8 cellular contexts compared by ENCODE assay signal in genomic region chr1:219324629-219325367, GRCh38.
DNase-seq lines count a peak whose midpoint lies in the region; ATAC-seq and TF ChIP-seq lines count a peak whose summit lies in the region.

No MANE protein-coding gene starts in this region.

- H3K4me1 ChIP-seq in left lung (peaks cover 0 to 4% of the 10 kb centered on the region in 2 donors), esophagus squamous epithelium (no peaks in the 10 kb centered on the region), tibial artery (no peaks in the 10 kb centered on the region)

- H3K4me3 ChIP-seq in left lung (no peak overlapping the region), esophagus squamous epithelium (no peak overlapping the region), tibial artery (no peak overlapping the region)

- ATAC-seq in GM18502 (IDR thresholded peaks at IDR 0.05; ENCODE audit: poor library complexity, unreplicated experiment) (peak; percentile 95), HG02885 (IDR thresholded peaks at IDR 0.05; ENCODE audit: poor library complexity, unreplicated experiment) (peak; percentile 92), left lung (peak; percentile 62)

- WGBS in esophagus squamous epithelium, 2 donors: 32 to 44% methylated on average over 6 of the region's 6 CpGs

- DNase-seq in SIG-M5 (lab: John Stamatoyannopoulos, UW) (peak; percentile 68), left lung (no peak), esophagus squamous epithelium (lab: John Stamatoyannopoulos, UW) (no peak), tibial artery (no peak), activated gamma-delta T cell treated with Interleukin-2 at 50 U/mL for 16 hours (no peak)
- no peak for DNase-seq in activated CD8-positive, alpha-beta memory T cell treated with anti-CD3 and anti-CD28 coated beads for 24 hours

- TF ChIP-seq CTCF in left lung (IDR thresholded peaks at IDR 0.05) (no peak), esophagus squamous epithelium (IDR thresholded peaks at IDR 0.05) (no peak), tibial artery (IDR thresholded peaks at IDR 0.05) (no peak)

- no peak for TF ChIP-seq POLR2A in esophagus squamous epithelium (IDR thresholded peaks at IDR 0.05)

- H3K9me3 ChIP-seq in left lung (no peaks in the 10 kb centered on the region), esophagus squamous epithelium (no peaks in the 10 kb centered on the region), tibial artery (no peaks in the 10 kb centered on the region)

- no peaks in the 10 kb centered on the region for H3K36me3 ChIP-seq in left lung
- no peaks in the 10 kb centered on the region for H3K36me3 ChIP-seq in esophagus squamous epithelium
- H3K36me3 ChIP-seq in tibial artery: no peaks in the 10 kb centered on the region

- no peak overlapping the region for H3K27ac ChIP-seq in left lung
- no peak overlapping the region for H3K27ac ChIP-seq in esophagus squamous epithelium
- H3K27ac ChIP-seq in tibial artery: no peak overlapping the region

- intact Hi-C loops in left lung (cut with DNase I) (no loop called here), esophagus squamous epithelium (cut with DNase I) (no loop called here), tibial artery (cut with DNase I; ENCODE audit: low total_unique reads) (no loop called here)

- H3K27me3 ChIP-seq in left lung: no peaks in the 10 kb centered on the region
- H3K27me3 ChIP-seq in esophagus squamous epithelium: no peaks in the 10 kb centered on the region
- H3K27me3 ChIP-seq in tibial artery: no peaks in the 10 kb centered on the region
